In the genomic region with DNA sequence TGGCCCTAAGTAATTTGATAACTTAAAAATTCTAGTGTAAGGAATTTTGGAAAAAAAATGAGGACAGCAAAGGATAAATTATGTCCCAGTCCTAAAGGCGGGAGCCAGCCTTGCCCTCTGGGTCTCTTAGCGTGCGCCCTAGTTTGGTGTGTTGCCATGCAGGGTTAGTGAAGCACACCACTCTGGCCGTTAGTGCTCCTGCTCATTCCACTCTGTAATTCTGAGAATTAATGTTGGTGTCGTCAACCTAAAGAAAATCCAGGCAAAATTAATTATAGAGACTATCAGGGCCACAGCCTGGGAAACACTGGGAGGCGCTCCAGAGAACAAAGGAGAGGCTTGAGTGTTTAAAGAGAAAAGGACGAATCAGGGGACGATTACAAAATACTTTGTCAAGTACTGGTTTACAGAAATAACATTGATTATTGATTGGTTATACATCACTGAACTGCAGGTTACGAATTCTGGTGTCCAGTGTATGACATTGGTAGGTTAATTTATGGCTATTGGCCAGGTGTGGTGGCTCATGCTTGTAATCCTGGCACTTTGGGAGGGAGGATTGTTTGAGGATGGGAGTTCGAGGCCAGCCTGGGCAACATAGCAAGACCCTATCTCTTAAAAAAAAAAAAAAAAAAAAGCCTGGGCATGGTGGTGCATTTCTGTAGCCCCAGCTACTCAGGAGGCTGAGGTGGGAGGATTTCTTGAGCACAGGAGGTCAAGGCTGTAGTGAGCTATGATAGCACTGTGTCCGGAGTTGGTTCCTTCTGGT, we compare ENCODE assay signal across 11 cellular contexts. TPM values are rescaled to one million over a fixed set of nuclear protein-coding genes. Genes with fewer than 3 reads are reported as not detected.
DNase-seq lines count a peak whose midpoint lies in the region; ATAC-seq and TF ChIP-seq lines count a peak whose summit lies in the region.
"Had no signal": no experiment of that assay in that cellular context is flagged by ENCODE, and none has a peak within 500 bp of the region (broad histone marks: within the 10 kb centered on the region; RNA-seq: fewer than 3 reads in every experiment).

No MANE protein-coding gene starts in this region.

- no peaks in the 10 kb centered on the region for H3K9me2 ChIP-seq in Karpas-422 (replicated peaks; ENCODE audit: insufficient read depth, low read length)

- no peaks in the 10 kb centered on the region for H3K9me3 Mint-ChIP-seq in T-helper 2 cell treated with Interferon-gamma antibody and Interleukin-4, amounts not matched to agents 5 μg/mL and 100 μg/mL, for 36 hours
- H3K9me3 Mint-ChIP-seq in IgD-negative memory B cell (no peaks in the 10 kb centered on the region), progenitor cell of endocrine pancreas (ENCODE audit: low read depth) (no peaks in the 10 kb centered on the region)

- H3K27ac ChIP-seq in dorsolateral prefrontal cortex (peak overlapping the region in 30 of 59 donors; percentile 18 to 92 (median 76)), Karpas-422 (ENCODE audit: low read length) (no peak overlapping the region)

- H3K4me3 ChIP-seq in dorsolateral prefrontal cortex (no peak overlapping the region), Karpas-422 (ENCODE audit: low read length) (no peak overlapping the region)

- H3K27me3 ChIP-seq in dorsolateral prefrontal cortex (no peaks in the 10 kb centered on the region), Karpas-422 (ENCODE audit: low read length) (no peaks in the 10 kb centered on the region)

- H3K4me1 Mint-ChIP-seq in T-helper 2 cell treated with Interferon-gamma antibody and Interleukin-4, amounts not matched to agents 5 μg/mL and 100 μg/mL, for 36 hours (ENCODE audit: low read depth) = peaks cover 40% of the 10 kb centered on the region
- peaks cover 0 to 11% (median 10%) of the 10 kb centered on the region in 3 donors for H3K4me1 Mint-ChIP-seq in IgD-negative memory B cell
- H3K4me1 Mint-ChIP-seq in progenitor cell of endocrine pancreas (ENCODE audit: low read depth) = peaks cover 33% of the 10 kb centered on the region

- H3K27me3 Mint-ChIP-seq in T-helper 2 cell treated with Interferon-gamma antibody and Interleukin-4, amounts not matched to agents 5 μg/mL and 100 μg/mL, for 36 hours (ENCODE audit: low read depth) = no peaks in the 10 kb centered on the region
- H3K27me3 Mint-ChIP-seq in IgD-negative memory B cell (no peaks in the 10 kb centered on the region), progenitor cell of endocrine pancreas (no peaks in the 10 kb centered on the region)

- H4K20me1 ChIP-seq in Karpas-422 (ENCODE audit: insufficient read depth, low read depth, low read length) = no peaks in the 10 kb centered on the region

- DNase-seq in T-helper 2 cell treated with Interferon-gamma antibody and Interleukin-4, amounts not matched to agents 5 μg/mL and 100 μg/mL, for 36 hours (ENCODE audit: low spot score) = no peak
- DNase-seq in T-helper 2 cell (no peak), dorsolateral prefrontal cortex (no peak), progenitor cell of endocrine pancreas (ENCODE audit: low spot score, unreplicated experiment) (no peak), NCI-H345 treated with DMSO at 0.1 percent for 48 hours (lab: John Stamatoyannopoulos, UW; ENCODE audit: unreplicated experiment) (no peak), Karpas-422 (no peak)
- DNase-seq: DMS 273 treated with DMSO at 0.1 percent for 48 hours, midbrain had no signal

- H3K4me3 Mint-ChIP-seq in T-helper 2 cell treated with Interferon-gamma antibody and Interleukin-4, amounts not matched to agents 5 μg/mL and 100 μg/mL, for 36 hours = peak overlapping the region; percentile 85
- H3K4me3 Mint-ChIP-seq in IgD-negative memory B cell (peak overlapping the region; percentile 37 to 69 (median 40)), progenitor cell of endocrine pancreas (ENCODE audit: low read depth) (peak overlapping the region; percentile 56)

- no peaks in the 10 kb centered on the region for H3K9me3 ChIP-seq in Karpas-422 (ENCODE audit: low read length)

- H3K36me3 Mint-ChIP-seq in T-helper 2 cell treated with Interferon-gamma antibody and Interleukin-4, amounts not matched to agents 5 μg/mL and 100 μg/mL, for 36 hours (ENCODE audit: low read depth) = peaks cover 5% of the 10 kb centered on the region
- H3K36me3 Mint-ChIP-seq in IgD-negative memory B cell (peaks cover 4% of the 10 kb centered on the region), progenitor cell of endocrine pancreas (ENCODE audit: insufficient read depth) (peaks cover 3% of the 10 kb centered on the region)

- no peak overlapping the region for H3K27ac Mint-ChIP-seq in T-helper 2 cell treated with Interferon-gamma antibody and Interleukin-4, amounts not matched to agents 5 μg/mL and 100 μg/mL, for 36 hours
- H3K27ac Mint-ChIP-seq in IgD-negative memory B cell (peak overlapping the region in 1 of 3 donors; percentile 5), progenitor cell of endocrine pancreas (peak overlapping the region; percentile 59)

- peaks cover 2% of the 10 kb centered on the region; the same call in 1 of the 2 replicates for H3K36me3 ChIP-seq in Karpas-422 (ENCODE audit: insufficient read depth, low read length)

- ATAC-seq in HG03280 (IDR thresholded peaks at IDR 0.05; ENCODE audit: unreplicated experiment) = no peak
- ATAC-seq: sciatic nerve had no signal

- H2AFZ ChIP-seq in Karpas-422 (ENCODE audit: low read length) = no peak overlapping the region

- intact Hi-C loops in dorsolateral prefrontal cortex (cut with DNase I) = no loop called here

- TF ChIP-seq CTCF in dorsolateral prefrontal cortex (IDR thresholded peaks at IDR 0.05 in 54 of 56, conservative IDR thresholded peaks at IDR 0.05 in 2 of 56; ENCODE audit: low read depth in 1 of 56, partially characterized antibody in 56 of 56) (no peak), progenitor cell of endocrine pancreas (IDR thresholded peaks at IDR 0.05; ENCODE audit: unreplicated experiment) (no peak)

- H3K79me2 ChIP-seq in Karpas-422 (ENCODE audit: low read length) = peaks cover 85% of the 10 kb centered on the region

- H3K4me2 ChIP-seq in Karpas-422 (ENCODE audit: low read depth, low read length, poor library complexity, severe bottlenecking) = no peak overlapping the region

- H3K9ac ChIP-seq in Karpas-422 (ENCODE audit: low read length) = no peak overlapping the region

- peaks cover 76% of the 10 kb centered on the region for H3K4me1 ChIP-seq in Karpas-422 (ENCODE audit: low read length)

RNA-seq across cellular contexts. Expression of a gene that starts 5.8 kb away (rescaled TPM):
- polyA plus RNA-seq in IgD-negative memory B cell = 15.6 TPM
- total RNA-seq in dorsolateral prefrontal cortex (10 to 100 TPM; 28.1 to 78.3 (median 47.5) TPM), progenitor cell of endocrine pancreas (37.3 and 39.7 TPM in 2 replicates)
- 15.9 and 40.0 TPM in 2 replicates for total RNA-seq in Karpas-422 (2014; rRNA removed; shearing (Covaris generic); ENCODE audit: low replicate concordance)

RNA-seq across cellular contexts. Expression of a gene that starts 32.8 kb away (rescaled TPM):
- 13.2 TPM for polyA plus RNA-seq in IgD-negative memory B cell
- total RNA-seq in dorsolateral prefrontal cortex (10 to 100 TPM; 40.3 to 83.9 (median 56.3) TPM), progenitor cell of endocrine pancreas (29.4 and 30.0 TPM in 2 replicates)
- total RNA-seq in Karpas-422 (2014; rRNA removed; shearing (Covaris generic); ENCODE audit: low replicate concordance) = 216 and 242 TPM in 2 replicates
